In the genomic region with DNA sequence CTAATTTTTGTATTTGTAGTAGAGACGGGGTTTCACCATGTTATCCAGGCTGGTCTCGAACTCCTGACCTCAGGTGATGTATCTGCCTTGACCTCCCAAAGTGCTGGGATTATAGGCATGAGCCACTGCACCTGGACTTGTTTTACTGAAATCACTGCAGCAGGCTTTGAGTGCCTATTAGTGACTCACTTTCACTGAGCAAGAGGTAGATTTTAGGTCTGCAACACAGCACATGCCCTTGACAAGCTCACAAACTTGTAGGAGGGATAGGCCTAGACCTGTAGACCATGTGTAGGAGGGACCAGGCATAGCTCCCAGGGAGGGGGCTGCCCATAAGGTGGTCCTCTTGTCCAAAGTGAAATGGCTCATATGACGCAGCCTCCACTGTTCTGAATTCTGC, we compare ENCODE assay signal across 35 cellular contexts. TPM values are rescaled to one million over a fixed set of nuclear protein-coding genes. Genes with fewer than 3 reads are reported as not detected.
"Had no signal": no experiment of that assay in that cellular context is flagged by ENCODE, and none has a peak within 500 bp of the region (broad histone marks: within the 10 kb centered on the region; RNA-seq: fewer than 3 reads in every experiment).

No MANE protein-coding gene starts in this region.

- H3K9me3 ChIP-seq: adrenal gland, ascending aorta had no signal

- FAIRE-seq: TTC549 had no signal

- ATAC-seq: activated CD4-positive, CD25-positive, alpha-beta regulatory T cell treated with anti-CD3 and anti-CD28 coated beads, Interleukin-2, amount 50 U/mL, for 24 hours; activated CD8-positive, alpha-beta T cell treated with anti-CD3 and anti-CD28 coated beads for 36 hours; activated naive CD4-positive, alpha-beta T cell treated with anti-CD3 and anti-CD28 coated beads, Interleukin-2, amount 50 U/mL, for 72 hours; activated T-cell treated with anti-CD3 and anti-CD28 coated beads, Interleukin-2, amount 50 U/mL, for 4 hours; activated T-cell treated with anti-CD3 and anti-CD28 coated beads, Interleukin-2, amount 50 U/mL, for 72 hours; activated T-helper 17 cell treated with anti-CD3 and anti-CD28 coated beads, Interleukin-2, amount 50 U/mL, for 72 hours; WTC11 had no signal

- H3K27ac ChIP-seq: adrenal gland, ascending aorta, cardiac muscle cell, VCaP had no signal

- H3K4me3 ChIP-seq: adrenal gland, ascending aorta, cardiac muscle cell had no signal

- H3K36me3 ChIP-seq: adrenal gland, ascending aorta, cardiac muscle cell had no signal

- H3K4me1 ChIP-seq: ascending aorta had no signal

- DNase-seq: activated CD4-positive, alpha-beta memory T cell treated with anti-CD3 and anti-CD28 coated beads for 36 hours; activated CD4-positive, alpha-beta T cell treated with anti-CD3 and anti-CD28 coated beads for 4 hours; activated CD4-positive, alpha-beta T cell treated with anti-CD3 and anti-CD28 coated beads, Interleukin-2, amount 10 ng/mL, durations not matched to agents 24 days and 14 days; activated CD4-positive, alpha-beta T cell treated with anti-CD3 and anti-CD28 coated beads, Interleukin-2, amount 50 U/mL, for 1 hour; activated CD4-positive, alpha-beta T cell treated with anti-CD3 and anti-CD28 coated beads, Interleukin-2, amount 50 U/mL, for 4 hours; activated CD4-positive, CD25-positive, alpha-beta regulatory T cell; activated CD8-positive, alpha-beta memory T cell treated with anti-CD3 and anti-CD28 coated beads, Interleukin-2, amount 50 U/mL, for 4 hours; activated CD8-positive, alpha-beta T cell treated with anti-CD3 and anti-CD28 coated beads for 36 hours; activated effector memory CD4-positive, alpha-beta T cell treated with anti-CD3 and anti-CD28 coated beads, Interleukin-2, amount 50 U/mL, for 16 hours; activated gamma-delta T cell treated with Interleukin-2 at 50 U/mL for 16 hours; activated naive CD4-positive, alpha-beta T cell; activated naive CD4-positive, alpha-beta T cell treated with anti-CD3 and anti-CD28 coated beads for 36 hours; activated naive CD4-positive, alpha-beta T cell treated with anti-CD3 and anti-CD28 coated beads, Interleukin-2, amount 50 U/mL, for 16 hours; activated naive CD8-positive, alpha-beta T cell treated with anti-CD3 and anti-CD28 coated beads for 36 hours; activated T-cell treated with anti-CD3 and anti-CD28 coated beads for 4 hours; activated T-cell treated with anti-CD3 and anti-CD28 coated beads, Interleukin-2, amount 50 U/mL, for 1 hour; activated T-cell treated with anti-CD3 and anti-CD28 coated beads, Interleukin-2, amount 50 U/mL, for 4 hours; activated T-cell treated with anti-CD3 and anti-CD28 coated beads, Interleukin-2, amount 50 U/mL, for 72 hours; adrenal gland; amygdala; anterior cingulate cortex; caudate nucleus; cerebellar nuclear complex; SW 1271; T-helper 1 cell; T-helper 2 cell; T-helper 9 cell had no signal

- H3K27me3 ChIP-seq: adrenal gland, ascending aorta had no signal

RNA-seq across cellular contexts. Expression of a gene that starts 41.2 kb away (rescaled TPM):
- total RNA-seq: ascending aorta, cardiac muscle cell had no signal
- polyA plus RNA-seq: cardiac muscle cell had no signal
